In genomic region chr20:38806855-38807655, GRCh38 we compare ENCODE assay signal across 1 cellular context.
TF ChIP-seq lines count a peak whose summit lies in the region.

No MANE protein-coding gene starts in this region.

TF ChIP-seq in GM12878, 131 proteins besides CTCF, POLR2A, EP300 and RAD21 (continued from another document and continues in another):
- TF ChIP-seq, protein P1, sequence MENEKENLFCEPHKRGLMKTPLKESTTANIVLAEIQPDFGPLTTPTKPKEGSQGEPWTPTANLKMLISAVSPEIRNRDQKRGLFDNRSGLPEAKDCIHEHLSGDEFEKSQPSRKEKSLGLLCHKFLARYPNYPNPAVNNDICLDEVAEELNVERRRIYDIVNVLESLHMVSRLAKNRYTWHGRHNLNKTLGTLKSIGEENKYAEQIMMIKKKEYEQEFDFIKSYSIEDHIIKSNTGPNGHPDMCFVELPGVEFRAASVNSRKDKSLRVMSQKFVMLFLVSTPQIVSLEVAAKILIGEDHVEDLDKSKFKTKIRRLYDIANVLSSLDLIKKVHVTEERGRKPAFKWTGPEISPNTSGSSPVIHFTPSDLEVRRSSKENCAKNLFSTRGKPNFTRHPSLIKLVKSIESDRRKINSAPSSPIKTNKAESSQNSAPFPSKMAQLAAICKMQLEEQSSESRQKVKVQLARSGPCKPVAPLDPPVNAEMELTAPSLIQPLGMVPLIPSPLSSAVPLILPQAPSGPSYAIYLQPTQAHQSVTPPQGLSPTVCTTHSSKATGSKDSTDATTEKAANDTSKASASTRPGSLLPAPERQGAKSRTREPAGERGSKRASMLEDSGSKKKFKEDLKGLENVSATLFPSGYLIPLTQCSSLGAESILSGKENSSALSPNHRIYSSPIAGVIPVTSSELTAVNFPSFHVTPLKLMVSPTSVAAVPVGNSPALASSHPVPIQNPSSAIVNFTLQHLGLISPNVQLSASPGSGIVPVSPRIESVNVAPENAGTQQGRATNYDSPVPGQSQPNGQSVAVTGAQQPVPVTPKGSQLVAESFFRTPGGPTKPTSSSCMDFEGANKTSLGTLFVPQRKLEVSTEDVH (IDR thresholded peaks at IDR 0.05; ENCODE audit: low read depth, partially characterized antibody): no peak
- TF ChIP-seq USF1 (IDR thresholded peaks at IDR 0.05; ENCODE audit: borderline replicate concordance, extremely low read length, insufficient read depth, low read depth, low read length) (no peak), CHD2 (IDR thresholded peaks at IDR 0.05; ENCODE audit: borderline replicate concordance, low read depth, low read length) (no peak), NR2C1 (IDR thresholded peaks at IDR 0.05) (no peak), POU2F2 (IDR thresholded peaks at IDR 0.05; ENCODE audit: borderline replicate concordance, low read depth, low read length) (peak; percentile 69; the same call in 1 of the 3 replicates), MYB (IDR thresholded peaks at IDR 0.05; ENCODE audit: borderline replicate concordance, low read depth, low read length) (no peak), TARDBP (IDR thresholded peaks at IDR 0.05; ENCODE audit: borderline replicate concordance) (no peak), SMC3 (IDR thresholded peaks at IDR 0.05; ENCODE audit: borderline replicate concordance, low read length) (peak; percentile 16; the same call in 1 of the 2 replicates), FOS (IDR thresholded peaks at IDR 0.05; ENCODE audit: borderline replicate concordance, extremely low read depth, insufficient read length) (no peak), PRDM15 (CRISPR knock-in tag; IDR thresholded peaks at IDR 0.05) (no peak), ZNF274 (IDR thresholded peaks at IDR 0.05; ENCODE audit: insufficient read depth, insufficient read length) (no peak), ZNF207 (IDR thresholded peaks at IDR 0.05; ENCODE audit: borderline replicate concordance) (no peak), REST (IDR thresholded peaks at IDR 0.05; ENCODE audit: low read depth, low read length) (no peak), ZNF24 (IDR thresholded peaks at IDR 0.05) (no peak), BCLAF1 (IDR thresholded peaks at IDR 0.05) (no peak), GATAD2B (conservative IDR thresholded peaks at IDR 0.05; ENCODE audit: low read depth) (no peak), ZSCAN29 (IDR thresholded peaks at IDR 0.05) (no peak), TAF1 (IDR thresholded peaks at IDR 0.05; ENCODE audit: borderline replicate concordance, low read depth, low read length) (0 out of 2 replicates have a peak, but pooled peaks have one; percentile 19), KLF5 (IDR thresholded peaks at IDR 0.05; ENCODE audit: partially characterized antibody) (no peak), ZBTB4 (CRISPR knock-in tag; IDR thresholded peaks at IDR 0.05) (no peak), SMAD5 (IDR thresholded peaks at IDR 0.05; ENCODE audit: low read depth) (no peak; the same call in 1 of the 2 replicates), YBX1 (IDR thresholded peaks at IDR 0.05) (no peak), TCF7 (IDR thresholded peaks at IDR 0.05; ENCODE audit: borderline replicate concordance) (no peak), MXI1 (IDR thresholded peaks at IDR 0.05; ENCODE audit: low read depth, low read length) (peak; percentile 45; the same call in 1 of the 2 replicates), RB1 (IDR thresholded peaks at IDR 0.05; ENCODE audit: borderline replicate concordance) (peak; percentile 28; the same call in 1 of the 2 replicates)
- TF ChIP-seq, protein P2, sequence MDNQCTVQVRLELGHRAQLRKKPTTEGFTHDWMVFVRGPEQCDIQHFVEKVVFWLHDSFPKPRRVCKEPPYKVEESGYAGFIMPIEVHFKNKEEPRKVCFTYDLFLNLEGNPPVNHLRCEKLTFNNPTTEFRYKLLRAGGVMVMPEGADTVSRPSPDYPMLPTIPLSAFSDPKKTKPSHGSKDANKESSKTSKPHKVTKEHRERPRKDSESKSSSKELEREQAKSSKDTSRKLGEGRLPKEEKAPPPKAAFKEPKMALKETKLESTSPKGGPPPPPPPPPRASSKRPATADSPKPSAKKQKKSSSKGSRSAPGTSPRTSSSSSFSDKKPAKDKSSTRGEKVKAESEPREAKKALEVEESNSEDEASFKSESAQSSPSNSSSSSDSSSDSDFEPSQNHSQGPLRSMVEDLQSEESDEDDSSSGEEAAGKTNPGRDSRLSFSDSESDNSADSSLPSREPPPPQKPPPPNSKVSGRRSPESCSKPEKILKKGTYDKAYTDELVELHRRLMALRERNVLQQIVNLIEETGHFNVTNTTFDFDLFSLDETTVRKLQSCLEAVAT (IDR thresholded peaks at IDR 0.05): peak; percentile 66
- TF ChIP-seq, protein P3, sequence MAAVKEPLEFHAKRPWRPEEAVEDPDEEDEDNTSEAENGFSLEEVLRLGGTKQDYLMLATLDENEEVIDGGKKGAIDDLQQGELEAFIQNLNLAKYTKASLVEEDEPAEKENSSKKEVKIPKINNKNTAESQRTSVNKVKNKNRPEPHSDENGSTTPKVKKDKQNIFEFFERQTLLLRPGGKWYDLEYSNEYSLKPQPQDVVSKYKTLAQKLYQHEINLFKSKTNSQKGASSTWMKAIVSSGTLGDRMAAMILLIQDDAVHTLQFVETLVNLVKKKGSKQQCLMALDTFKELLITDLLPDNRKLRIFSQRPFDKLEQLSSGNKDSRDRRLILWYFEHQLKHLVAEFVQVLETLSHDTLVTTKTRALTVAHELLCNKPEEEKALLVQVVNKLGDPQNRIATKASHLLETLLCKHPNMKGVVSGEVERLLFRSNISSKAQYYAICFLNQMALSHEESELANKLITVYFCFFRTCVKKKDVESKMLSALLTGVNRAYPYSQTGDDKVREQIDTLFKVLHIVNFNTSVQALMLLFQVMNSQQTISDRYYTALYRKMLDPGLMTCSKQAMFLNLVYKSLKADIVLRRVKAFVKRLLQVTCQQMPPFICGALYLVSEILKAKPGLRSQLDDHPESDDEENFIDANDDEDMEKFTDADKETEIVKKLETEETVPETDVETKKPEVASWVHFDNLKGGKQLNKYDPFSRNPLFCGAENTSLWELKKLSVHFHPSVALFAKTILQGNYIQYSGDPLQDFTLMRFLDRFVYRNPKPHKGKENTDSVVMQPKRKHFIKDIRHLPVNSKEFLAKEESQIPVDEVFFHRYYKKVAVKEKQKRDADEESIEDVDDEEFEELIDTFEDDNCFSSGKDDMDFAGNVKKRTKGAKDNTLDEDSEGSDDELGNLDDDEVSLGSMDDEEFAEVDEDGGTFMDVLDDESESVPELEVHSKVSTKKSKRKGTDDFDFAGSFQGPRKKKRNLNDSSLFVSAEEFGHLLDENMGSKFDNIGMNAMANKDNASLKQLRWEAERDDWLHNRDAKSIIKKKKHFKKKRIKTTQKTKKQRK (IDR thresholded peaks at IDR 0.05; ENCODE audit: low read depth, low read length): no peak
- TF ChIP-seq, protein P4, sequence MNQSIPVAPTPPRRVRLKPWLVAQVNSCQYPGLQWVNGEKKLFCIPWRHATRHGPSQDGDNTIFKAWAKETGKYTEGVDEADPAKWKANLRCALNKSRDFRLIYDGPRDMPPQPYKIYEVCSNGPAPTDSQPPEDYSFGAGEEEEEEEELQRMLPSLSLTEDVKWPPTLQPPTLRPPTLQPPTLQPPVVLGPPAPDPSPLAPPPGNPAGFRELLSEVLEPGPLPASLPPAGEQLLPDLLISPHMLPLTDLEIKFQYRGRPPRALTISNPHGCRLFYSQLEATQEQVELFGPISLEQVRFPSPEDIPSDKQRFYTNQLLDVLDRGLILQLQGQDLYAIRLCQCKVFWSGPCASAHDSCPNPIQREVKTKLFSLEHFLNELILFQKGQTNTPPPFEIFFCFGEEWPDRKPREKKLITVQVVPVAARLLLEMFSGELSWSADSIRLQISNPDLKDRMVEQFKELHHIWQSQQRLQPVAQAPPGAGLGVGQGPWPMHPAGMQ (IDR thresholded peaks at IDR 0.05; ENCODE audit: borderline replicate concordance): no peak
- TF ChIP-seq, protein P5, sequence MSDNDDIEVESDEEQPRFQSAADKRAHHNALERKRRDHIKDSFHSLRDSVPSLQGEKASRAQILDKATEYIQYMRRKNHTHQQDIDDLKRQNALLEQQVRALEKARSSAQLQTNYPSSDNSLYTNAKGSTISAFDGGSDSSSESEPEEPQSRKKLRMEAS (IDR thresholded peaks at IDR 0.05; ENCODE audit: low read depth, low read length): 0 out of 2 replicates have a peak, but pooled peaks have one; percentile 16
